Comparison of ENCODE assay signal across 1 cellular context in genomic region chr6:49632712-49633111, GRCh38.
TF ChIP-seq lines count a peak whose summit lies in the region.

No MANE protein-coding gene starts in this region.

TF ChIP-seq in K562, 482 proteins besides CTCF, POLR2A, EP300 and RAD21 (continued from another document):
- no peak for TF ChIP-seq FOXP4 (CRISPR knock-in tag; IDR thresholded peaks at IDR 0.05; ENCODE audit: borderline replicate concordance)
- no peak for TF ChIP-seq TOE1 (IDR thresholded peaks at IDR 0.05; ENCODE audit: borderline replicate concordance)
- no peak for TF ChIP-seq TOE1 (CRISPR knock-in tag; IDR thresholded peaks at IDR 0.05; ENCODE audit: borderline replicate concordance, low read depth)
- TF ChIP-seq TAF9B (IDR thresholded peaks at IDR 0.05; ENCODE audit: partially characterized antibody): peak; percentile 7
- peak; percentile 64; the same call in 1 of the 2 replicates for TF ChIP-seq HMBOX1 (IDR thresholded peaks at IDR 0.05)
- TF ChIP-seq GATAD2B (IDR thresholded peaks at IDR 0.05; ENCODE audit: borderline replicate concordance): 0 out of 2 replicates have a peak, but pooled peaks have one; percentile 15
- no peak for TF ChIP-seq KAT2B (IDR thresholded peaks at IDR 0.05; ENCODE audit: low read depth, low read length)
- 0 out of 2 replicates have a peak, but pooled peaks have one; percentile 31 for TF ChIP-seq TCFL5 (CRISPR knock-in tag; conservative IDR thresholded peaks at IDR 0.05)
- TF ChIP-seq RBFOX2 (IDR thresholded peaks at IDR 0.05; ENCODE audit: low read depth, low read length): 0 out of 2 replicates have a peak, but pooled peaks have one; percentile 25
